Comparison of ENCODE assay signal across 24 cellular contexts in genomic region chr11:120800206-120800605, GRCh38.
DNase-seq lines count a peak whose midpoint lies in the region; ATAC-seq, FAIRE-seq and TF ChIP-seq lines count a peak whose summit lies in the region.
"Had no signal": no experiment of that assay in that cellular context is flagged by ENCODE, and none has a peak within 500 bp of the region (broad histone marks: within the 10 kb centered on the region; RNA-seq: fewer than 3 reads in every experiment).

No MANE protein-coding gene starts in this region.

- TF ChIP-seq RAD21 in GM12878 (IDR thresholded peaks at IDR 0.05; ENCODE audit: insufficient read depth, low read depth, low read length), result no peak

- no peak for FAIRE-seq in GM12878 (lab: Jason Lieb, UNC)
- FAIRE-seq: A204.1, D721Med, GM12892, H54 had no signal

- in situ Hi-C loops in GM12878 (cut with MboI), result no loop called here
- in situ Hi-C loops in brain microvascular endothelial cell (cut with HindIII; ENCODE audit: low pct_ligation_motif_present, low sequenced_read_pairs), result no loop called here

- peak; percentile 68 for ATAC-seq in GM12878
- no peak for ATAC-seq in mucosa of descending colon

- no peaks in the 10 kb centered on the region for H4K20me1 ChIP-seq in GM12878 (ENCODE audit: control insufficient read depth, insufficient read depth)
- H4K20me1 ChIP-seq: BLaER1 treated with 17β-estradiol and CSF1 and Interleukin-3, amounts not matched to agents 10 nM and 100 nM had no signal

- POLR2A ChIA-PET in GM12878 (lab: Charles Lee), result no interaction called here

- CTCF ChIA-PET in GM12878 (lab: Yijun Ruan, JAX), result interaction anchor here (0.7 to 0.9 kb wide), 2 partner anchors 27 to 115 kb away, joined by 3 to 4 read pairs; no protein-coding TSS in a partner anchor

- DNase-seq in GM12865 (ENCODE audit: low read depth), result peak; percentile 7
- DNase-seq in M059J (ENCODE audit: low read depth), result peak; percentile 19
- no peak for DNase-seq in GM12878 (ENCODE audit: low read depth, low spot score)
- peak; percentile 15 for DNase-seq in retinal pigment epithelial cell (ENCODE audit: low read depth)
- no peak for DNase-seq in brain microvascular endothelial cell
- DNase-seq in NAMALWA (ENCODE audit: low spot score), result no peak
- no peak for DNase-seq in mucosa of descending colon
- DNase-seq: ACHN; AML-193; BE2C; CD4-positive, alpha-beta T cell; CD8-positive, alpha-beta memory T cell; DMS 273 treated with DMSO at 0.1 percent for 48 hours; DMS79; GDM1; GOT3; HFFc6 had no signal

- TF ChIP-seq EP300 in GM12878 (IDR thresholded peaks at IDR 0.05; ENCODE audit: borderline replicate concordance in 1 of 2, control insufficient read depth in 1 of 2, low read depth in 2 of 2, low read length in 2 of 2), result no peak

- TF ChIP-seq CTCF in GM12865 (IDR thresholded peaks at IDR 0.05; ENCODE audit: insufficient read depth, low read depth, low read length, missing control alignments) (no peak), GM12878 (IDR thresholded peaks at IDR 0.05 in 2 of 3, conservative IDR thresholded peaks at IDR 0.05 in 1 of 3; ENCODE audit: control insufficient read depth in 2 of 3, extremely low read depth in 1 of 3, insufficient read depth in 1 of 3, low read depth in 3 of 3, low read length in 3 of 3) (no peak), retinal pigment epithelial cell (conservative IDR thresholded peaks at IDR 0.05; ENCODE audit: low read depth, low read length) (no peak), brain microvascular endothelial cell (IDR thresholded peaks at IDR 0.05; ENCODE audit: low read depth, low read length, missing control alignments) (no peak), mucosa of descending colon (IDR thresholded peaks at IDR 0.05) (no peak)

- RAD21 ChIA-PET in GM12878 (lab: Charles Lee; ENCODE audit: unreplicated experiment), result interaction anchor here (1.5 kb wide), 1 partner anchor 115 kb away, joined by 5 read pairs; no protein-coding TSS in a partner anchor

- H3K9ac ChIP-seq in GM12878 (ENCODE audit: control insufficient read depth, insufficient read depth, low read length), result no peak overlapping the region
- H3K9ac ChIP-seq: BLaER1 treated with 17β-estradiol and CSF1 and Interleukin-3, amounts not matched to agents 10 nM and 100 nM had no signal

- H3K27ac ChIP-seq in GM12878 (ENCODE audit: control insufficient read depth, insufficient read depth), result no peak overlapping the region
- H3K27ac ChIP-seq in brain microvascular endothelial cell, result no peak overlapping the region
- H3K27ac ChIP-seq: 22Rv1; BLaER1 treated with 17β-estradiol and CSF1 and Interleukin-3, amounts not matched to agents 10 nM and 100 nM had no signal

- SMC1A ChIA-PET in GM12878 (lab: Charles Lee; ENCODE audit: uncharacterized antibody, unreplicated experiment), result no interaction called here

- no peaks in the 10 kb centered on the region; a peak in 1 of 4 replicates for H3K36me3 ChIP-seq in GM12878 (ENCODE audit: control insufficient read depth in 2 of 2, insufficient read depth in 2 of 2, low read length in 1 of 2)
- no peaks in the 10 kb centered on the region for H3K36me3 ChIP-seq in brain microvascular endothelial cell (replicated peaks)
- H3K36me3 ChIP-seq in mucosa of descending colon (ENCODE audit: low read depth), result no peaks in the 10 kb centered on the region
- H3K36me3 ChIP-seq: BE2C; BLaER1 treated with 17β-estradiol and CSF1 and Interleukin-3, amounts not matched to agents 10 nM and 100 nM; HAP-1 had no signal

- 14% methylated on average over 7 of the region's 7 CpGs for WGBS in GM12878 (ENCODE audit: insufficient coverage, insufficient replicate concordance, low lambda C conversion rate, missing lambda C conversion rate)

- TF ChIP-seq POLR2A in GM12878 (IDR thresholded peaks at IDR 0.05; ENCODE audit: low read depth, low read length), result no peak

- H3K9me3 ChIP-seq in GM12878 (replicated peaks; ENCODE audit: control insufficient read depth, insufficient read depth, low read length) (no peaks in the 10 kb centered on the region), mucosa of descending colon (no peaks in the 10 kb centered on the region)
- H3K9me3 ChIP-seq: BE2C; BLaER1 treated with 17β-estradiol and CSF1 and Interleukin-3, amounts not matched to agents 10 nM and 100 nM; HAP-1 had no signal

- no peaks in the 10 kb centered on the region for H3K27me3 ChIP-seq in GM12878 (replicated peaks in 1 of 2; ENCODE audit: control insufficient read depth in 2 of 2, insufficient read depth in 2 of 2, low read length in 1 of 2)
- H3K27me3 ChIP-seq in brain microvascular endothelial cell (replicated peaks), result no peaks in the 10 kb centered on the region
- H3K27me3 ChIP-seq: BE2C; BLaER1 treated with 17β-estradiol and CSF1 and Interleukin-3, amounts not matched to agents 10 nM and 100 nM had no signal

- H3K79me2 ChIP-seq in GM12878 (ENCODE audit: control insufficient read depth, insufficient read depth, low read length), result no peaks in the 10 kb centered on the region

- H3K4me3 ChIP-seq in GM12865 (ENCODE audit: low read depth, low read length), result no peak overlapping the region
- no peak overlapping the region for H3K4me3 ChIP-seq in GM12878
- H3K4me3 ChIP-seq in retinal pigment epithelial cell (ENCODE audit: low read length), result no peak overlapping the region
- no peak overlapping the region for H3K4me3 ChIP-seq in brain microvascular endothelial cell (ENCODE audit: low read depth, low read length)
- H3K4me3 ChIP-seq in mucosa of descending colon, result no peak overlapping the region
- H3K4me3 ChIP-seq: BLaER1 treated with 17β-estradiol and CSF1 and Interleukin-3, amounts not matched to agents 10 nM and 100 nM; HAP-1 had no signal

- H3K4me1 ChIP-seq in GM12878 (ENCODE audit: control insufficient read depth, insufficient read depth, low read length) (no peaks in the 10 kb centered on the region), mucosa of descending colon (ENCODE audit: low read depth) (no peaks in the 10 kb centered on the region)
- H3K4me1 ChIP-seq: BE2C; BLaER1 treated with 17β-estradiol and CSF1 and Interleukin-3, amounts not matched to agents 10 nM and 100 nM; HAP-1 had no signal

- intact Hi-C loops in GM12878 (cut with micrococcal nuclease; ENCODE audit: unreplicated experiment) (loop anchor here (10.0 kb wide), 3 partner anchors 115 to 315 kb away; no protein-coding TSS in a partner anchor), mucosa of descending colon (cut with DNase I, micrococcal nuclease) (loop anchor here in 1 of 2 donors (10.0 kb wide), 1 partner anchor 285 kb away; the partner anchor contains the start of gene GRIK4)

- no TSS peak for BruUV-seq in GM12878 (replicated peaks; lab: Mats Ljungman, UMichigan)

- H2AFZ ChIP-seq in GM12878 (ENCODE audit: control insufficient read depth, low read depth, low read length), result no peak overlapping the region

- no peak overlapping the region for H3K4me2 ChIP-seq in GM12878 (ENCODE audit: control insufficient read depth, insufficient read depth)
- H3K4me2 ChIP-seq: BLaER1 treated with 17β-estradiol and CSF1 and Interleukin-3, amounts not matched to agents 10 nM and 100 nM had no signal

TF ChIP-seq in GM12878, 131 proteins besides CTCF, POLR2A, EP300 and RAD21 (continues in another document):
- no peak for TF ChIP-seq MEF2A (IDR thresholded peaks at IDR 0.05; ENCODE audit: insufficient read depth, low read depth, low read length)
- no peak for TF ChIP-seq ZBTB40 (IDR thresholded peaks at IDR 0.05; ENCODE audit: borderline replicate concordance)
- no peak for TF ChIP-seq TBL1XR1 (IDR thresholded peaks at IDR 0.05; ENCODE audit: low read depth, low read length)
- no peak for TF ChIP-seq KAT2A (conservative IDR thresholded peaks at IDR 0.05; ENCODE audit: control insufficient read depth, low read depth, low read length)
- TF ChIP-seq SMAD1 (IDR thresholded peaks at IDR 0.05; ENCODE audit: low read depth, partially characterized antibody), result no peak
- no peak for TF ChIP-seq BCL11A (IDR thresholded peaks at IDR 0.05; ENCODE audit: low read depth, low read length)

Comparison
In these comparisons a context has a peak if more than half of its experiments do, and no peak if none do; other contexts are left out.
1. DNase-seq: peak in GM12865 (single experiment), M059J (single experiment) and retinal pigment epithelial cell (single experiment); none in GM12878 (single experiment), brain microvascular endothelial cell (single experiment), NAMALWA (single experiment) and mucosa of descending colon (0 of 3).